In the genomic region with DNA sequence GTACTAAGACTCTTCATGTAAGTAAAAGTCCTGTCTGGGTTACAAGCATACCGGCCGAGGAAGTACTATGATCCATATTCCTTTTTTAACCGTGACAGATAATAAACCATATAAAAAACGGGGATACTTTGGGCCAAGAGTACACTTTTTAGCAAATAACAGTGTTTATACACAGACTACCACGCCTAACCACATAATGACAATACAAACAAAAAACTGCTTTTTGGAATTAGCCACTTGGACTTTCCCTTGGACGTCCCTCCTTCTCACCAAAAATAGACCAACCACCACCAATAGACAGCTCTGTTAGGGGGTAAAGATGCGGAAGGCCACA, we compare ENCODE assay signal across 9 cellular contexts. TPM values are rescaled to one million over a fixed set of nuclear protein-coding genes. Genes with fewer than 3 reads are reported as not detected.
A peak's percentile ranks its signal among the peaks of the same experiment; 100 is the strongest.
DNase-seq lines count a peak whose midpoint lies in the region; ATAC-seq and TF ChIP-seq lines count a peak whose summit lies in the region.
"Had no signal": no experiment of that assay in that cellular context is flagged by ENCODE, and none has a peak within 500 bp of the region (broad histone marks: within the 10 kb centered on the region; RNA-seq: fewer than 3 reads in every experiment).

No MANE protein-coding gene starts in this region.

- TF ChIP-seq CTCF in astrocyte of the cerebellum (IDR thresholded peaks at IDR 0.05; ENCODE audit: low read depth, low read length, missing control alignments) (no peak), lower lobe of right lung (IDR thresholded peaks at IDR 0.05) (no peak), transverse colon (IDR thresholded peaks at IDR 0.05) (no peak)

- peak overlapping the region; percentile 90 for H3K27ac Mint-ChIP-seq in activated naive CD4-positive, alpha-beta T cell treated with anti-CD3 and anti-CD28 coated beads for 36 hours

- intact Hi-C loops in activated naive CD4-positive, alpha-beta T cell treated with anti-CD3 and anti-CD28 coated beads for 36 hours (cut with micrococcal nuclease), result no loop called here
- intact Hi-C loops in lower lobe of right lung (cut with DNase I), result no loop called here
- intact Hi-C loops in transverse colon (cut with DNase I; ENCODE audit: low total_unique reads), result no loop called here

- peak overlapping the region; percentile 91 for H3K4me3 ChIP-seq in astrocyte of the cerebellum (ENCODE audit: low read depth, low read length)
- peak overlapping the region; percentile 98 for H3K4me3 ChIP-seq in lower lobe of right lung
- H3K4me3 ChIP-seq in transverse colon, result peak overlapping the region; percentile 73 to 92 (median 84)

- peak overlapping the region; percentile 99 for H3K4me3 Mint-ChIP-seq in activated naive CD4-positive, alpha-beta T cell treated with anti-CD3 and anti-CD28 coated beads for 36 hours

- peaks cover 38% of the 10 kb centered on the region for H3K4me1 ChIP-seq in lower lobe of right lung
- peaks cover 0 to 48% (median 29%) of the 10 kb centered on the region in 4 donors for H3K4me1 ChIP-seq in transverse colon

- CTCF ChIA-PET in activated naive CD4-positive, alpha-beta T cell treated with anti-CD3 and anti-CD28 coated beads for 36 hours (lab: Charles Lee), result interaction anchor here (2.0 kb wide), 1 partner anchor 11 kb away, joined by 7 read pairs; no protein-coding TSS in a partner anchor

- DNase-seq in activated naive CD4-positive, alpha-beta T cell treated with anti-CD3 and anti-CD28 coated beads for 36 hours, result no peak
- no peak for DNase-seq in activated naive CD4-positive, alpha-beta T cell treated with Interleukin-2 at 50 U/mL for 16 hours
- DNase-seq in astrocyte of the cerebellum (ENCODE audit: low read depth) (no peak), lower lobe of right lung (no peak), transverse colon (no peak), AML-193 (lab: John Stamatoyannopoulos, UW) (no peak), NCI-H1048 (lab: John Stamatoyannopoulos, UW) (no peak)
- DNase-seq: DMS153 had no signal

- peak overlapping the region; percentile 83 for H3K27ac ChIP-seq in lower lobe of right lung
- peak overlapping the region; percentile 82 to 87 (median 84) for H3K27ac ChIP-seq in transverse colon

- 4 to 12% methylated on average over 3 to 7 of the region's 7 CpGs for WGBS in transverse colon (ENCODE audit: low coverage in 1 of 2), 2 donors

- H3K27me3 Mint-ChIP-seq in activated naive CD4-positive, alpha-beta T cell treated with anti-CD3 and anti-CD28 coated beads for 36 hours (ENCODE audit: low read depth), result peaks cover 3% of the 10 kb centered on the region

- H3K9me3 ChIP-seq in lower lobe of right lung (no peaks in the 10 kb centered on the region), transverse colon (no peaks in the 10 kb centered on the region)

- ATAC-seq in lower lobe of right lung (no peak), HG03039 (IDR thresholded peaks at IDR 0.05; ENCODE audit: unreplicated experiment) (no peak)

- peaks cover 11% of the 10 kb centered on the region for H3K36me3 Mint-ChIP-seq in activated naive CD4-positive, alpha-beta T cell treated with anti-CD3 and anti-CD28 coated beads for 36 hours (ENCODE audit: low read depth)

- no peak for TF ChIP-seq EP300 in transverse colon (IDR thresholded peaks at IDR 0.05; ENCODE audit: low read depth)

- H3K36me3 ChIP-seq in lower lobe of right lung, result no peaks in the 10 kb centered on the region
- H3K36me3 ChIP-seq in transverse colon, result no peaks in the 10 kb centered on the region

- peaks cover 30% of the 10 kb centered on the region for H3K4me1 Mint-ChIP-seq in activated naive CD4-positive, alpha-beta T cell treated with anti-CD3 and anti-CD28 coated beads for 36 hours (ENCODE audit: low read depth)

- TF ChIP-seq POLR2A in transverse colon (IDR thresholded peaks at IDR 0.05), result no peak

- H3K27me3 ChIP-seq in lower lobe of right lung (ENCODE audit: low read depth) (peaks cover 3% of the 10 kb centered on the region), transverse colon (peaks cover 26% of the 10 kb centered on the region)

- H3K9me3 Mint-ChIP-seq in activated naive CD4-positive, alpha-beta T cell treated with anti-CD3 and anti-CD28 coated beads for 36 hours, result no peaks in the 10 kb centered on the region

- in situ Hi-C loops in astrocyte of the cerebellum (cut with HindIII; ENCODE audit: low sequenced_read_pairs) (no loop called here), transverse colon (cut with MboI; ENCODE audit: low pct_ligation_motif_present in 1 of 4, low pct_unique_long_range_greater_than_20kb in 1 of 4, low sequenced_read_pairs in 3 of 4) (no loop called here)

RNA-seq across cellular contexts. Expression of a gene that starts 0.8 kb away (rescaled TPM):
- total RNA-seq in activated naive CD4-positive, alpha-beta T cell treated with anti-CD3 and anti-CD28 coated beads for 36 hours, result 10 to 100 TPM in 1 of 2 experiments, 1 to 10 TPM in 1; 9.0 to 12.0 TPM
- total RNA-seq in lower lobe of right lung (30.2 TPM), transverse colon (10 to 100 TPM in 3 of 4 donors, 1 to 10 TPM in 1; 4.2 to 45.3 (median 31.8) TPM)
